In the genomic region with DNA sequence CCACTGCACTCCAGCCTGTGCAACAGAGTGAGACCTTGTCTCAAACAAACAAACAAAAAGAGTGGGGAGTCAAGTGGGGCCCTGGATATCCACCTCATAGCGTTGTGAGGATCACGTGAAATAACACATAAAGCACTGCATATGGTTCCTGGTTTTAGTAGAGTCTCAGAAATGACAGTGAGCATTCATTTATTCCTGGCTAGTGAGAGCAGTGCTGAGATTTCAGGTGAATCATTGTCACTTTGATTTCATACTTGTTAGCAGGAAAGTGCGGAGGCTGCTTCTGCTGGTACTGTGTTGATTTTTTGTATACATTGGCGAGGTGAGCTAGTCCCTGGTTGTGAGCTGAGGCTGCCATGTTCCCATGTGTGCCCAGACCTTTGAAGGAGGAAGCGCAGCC, we compare ENCODE assay signal across 18 cellular contexts. TPM values are rescaled to one million over a fixed set of nuclear protein-coding genes. Genes with fewer than 3 reads are reported as not detected.
DNase-seq lines count a peak whose midpoint lies in the region; ATAC-seq and TF ChIP-seq lines count a peak whose summit lies in the region.
"Had no signal": no experiment of that assay in that cellular context is flagged by ENCODE, and none has a peak within 500 bp of the region (broad histone marks: within the 10 kb centered on the region; RNA-seq: fewer than 3 reads in every experiment).

No MANE protein-coding gene starts in this region.

- TF ChIP-seq POLR2A in heart left ventricle (IDR thresholded peaks at IDR 0.05) (no peak), gastroesophageal sphincter (IDR thresholded peaks at IDR 0.05) (no peak)

- TF ChIP-seq EP300 in gastroesophageal sphincter (IDR thresholded peaks at IDR 0.05): no peak

- no peak for TF ChIP-seq CTCF in heart left ventricle (IDR thresholded peaks at IDR 0.05)
- TF ChIP-seq CTCF in gastroesophageal sphincter (IDR thresholded peaks at IDR 0.05): no peak
- TF ChIP-seq CTCF in psoas muscle (IDR thresholded peaks at IDR 0.05): no peak

- H3K4me3 ChIP-seq in heart left ventricle (no peak overlapping the region), gastroesophageal sphincter (no peak overlapping the region), psoas muscle (no peak overlapping the region), urinary bladder (ENCODE audit: low read depth, low read length) (no peak overlapping the region)
- H3K4me3 ChIP-seq: SJSA1 had no signal

- WGBS in heart left ventricle, 4 donors: 86 to 98% (median 95%) methylated on average over 5 of the region's 5 CpGs
- 94 to 100% methylated on average over 1 to 2 of the region's 5 CpGs for WGBS in gastroesophageal sphincter (ENCODE audit: low coverage in 1 of 2), 2 donors
- 87 to 97% (median 93%) methylated on average over 5 of the region's 5 CpGs for WGBS in psoas muscle, 3 donors
- 84% methylated on average over 5 of the region's 5 CpGs for WGBS in urinary bladder

- intact Hi-C loops in heart left ventricle (cut with DNase I) (no loop called here), left ventricle myocardium superior (cut with micrococcal nuclease) (no loop called here), psoas muscle (cut with DNase I) (no loop called here)

- H3K27me3 ChIP-seq in heart left ventricle: no peaks in the 10 kb centered on the region
- H3K27me3 ChIP-seq in gastroesophageal sphincter: no peaks in the 10 kb centered on the region
- no peaks in the 10 kb centered on the region for H3K27me3 ChIP-seq in psoas muscle (ENCODE audit: insufficient read depth in 3 of 3, low read length in 2 of 3)
- H3K27me3 ChIP-seq: SJSA1 had no signal

- H3K9me3 ChIP-seq in heart left ventricle (no peaks in the 10 kb centered on the region), gastroesophageal sphincter (no peaks in the 10 kb centered on the region), psoas muscle (no peaks in the 10 kb centered on the region)
- H3K9me3 ChIP-seq: SJSA1 had no signal

- H3K36me3 ChIP-seq in heart left ventricle (no peaks in the 10 kb centered on the region), gastroesophageal sphincter (no peaks in the 10 kb centered on the region), psoas muscle (ENCODE audit: insufficient read depth in 1 of 2, low read depth in 1 of 2) (no peaks in the 10 kb centered on the region), urinary bladder (ENCODE audit: insufficient read depth) (no peaks in the 10 kb centered on the region)
- H3K36me3 ChIP-seq: SJSA1 had no signal

- H3K27ac ChIP-seq in heart left ventricle (peak overlapping the region in 11 of 12 donors; percentile 40 to 97 (median 84)), gastroesophageal sphincter (peak overlapping the region; percentile 92 to 97 (median 96)), psoas muscle (peak overlapping the region; percentile 85), urinary bladder (ENCODE audit: low read depth) (peak overlapping the region; percentile 77)
- H3K27ac ChIP-seq: SJSA1 had no signal

- DNase-seq in heart left ventricle (no peak), left ventricle myocardium superior (no peak), psoas muscle (no peak), kidney glomerular epithelial cell (lab: John Stamatoyannopoulos, UW) (no peak), cerebellar cortex (ENCODE audit: low spot score) (no peak)
- no peak for DNase-seq in activated naive CD4-positive, alpha-beta T cell treated with Interleukin-2 at 50 U/mL for 16 hours
- DNase-seq: 8988T; activated CD8-positive, alpha-beta memory T cell treated with anti-CD3 and anti-CD28 coated beads for 24 hours; GOT3; IMR-90; NCI-H2081; NCI-H510A; stimulated activated CD4-positive, alpha-beta T cell treated with anti-CD3 and anti-CD28 coated beads, Interleukin-4, amount 100 ng/mL, for 24 hours; T-helper 2 cell had no signal

- H3K4me1 ChIP-seq in heart left ventricle (peaks cover 5 to 75% (median 51%) of the 10 kb centered on the region in 12 donors), gastroesophageal sphincter (peaks cover 12 to 92% (median 70%) of the 10 kb centered on the region in 3 donors), psoas muscle (peaks cover 54% of the 10 kb centered on the region), urinary bladder (ENCODE audit: insufficient read depth) (no peaks in the 10 kb centered on the region)

- ATAC-seq in heart left ventricle: no peak
- no peak for ATAC-seq in left ventricle myocardium superior
- ATAC-seq in gastroesophageal sphincter: no peak
- ATAC-seq in psoas muscle: no peak
- ATAC-seq: activated CD4-positive, CD25-positive, alpha-beta regulatory T cell treated with anti-CD3 and anti-CD28 coated beads, Interleukin-2, amount 50 U/mL, for 24 hours had no signal

RNA-seq across cellular contexts. Expression of gene ARHGEF10L, which starts 22.9 kb away (rescaled TPM):
- total RNA-seq in heart left ventricle: 10 to 100 TPM; 44.6 to 72.8 (median 57.5) TPM
- 10 to 100 TPM; 57.9 to 65.8 TPM for polyA plus RNA-seq in heart left ventricle
- 54.9 TPM for total RNA-seq in left ventricle myocardium superior
- 10 to 100 TPM; 50.9 to 97.0 (median 80.3) TPM for total RNA-seq in gastroesophageal sphincter
- 100 to 1,000 TPM in 1 of 4 donors, 10 to 100 TPM in 3; 25.6 to 108 (median 43.3) TPM for total RNA-seq in psoas muscle
- polyA plus RNA-seq in psoas muscle: 10 to 100 TPM; 18.8 to 52.5 (median 36.1) TPM
- 26.5 TPM for total RNA-seq in urinary bladder
- polyA plus RNA-seq in urinary bladder: 41.4 TPM
